18 cellular contexts compared by ENCODE assay signal in the genomic region with DNA sequence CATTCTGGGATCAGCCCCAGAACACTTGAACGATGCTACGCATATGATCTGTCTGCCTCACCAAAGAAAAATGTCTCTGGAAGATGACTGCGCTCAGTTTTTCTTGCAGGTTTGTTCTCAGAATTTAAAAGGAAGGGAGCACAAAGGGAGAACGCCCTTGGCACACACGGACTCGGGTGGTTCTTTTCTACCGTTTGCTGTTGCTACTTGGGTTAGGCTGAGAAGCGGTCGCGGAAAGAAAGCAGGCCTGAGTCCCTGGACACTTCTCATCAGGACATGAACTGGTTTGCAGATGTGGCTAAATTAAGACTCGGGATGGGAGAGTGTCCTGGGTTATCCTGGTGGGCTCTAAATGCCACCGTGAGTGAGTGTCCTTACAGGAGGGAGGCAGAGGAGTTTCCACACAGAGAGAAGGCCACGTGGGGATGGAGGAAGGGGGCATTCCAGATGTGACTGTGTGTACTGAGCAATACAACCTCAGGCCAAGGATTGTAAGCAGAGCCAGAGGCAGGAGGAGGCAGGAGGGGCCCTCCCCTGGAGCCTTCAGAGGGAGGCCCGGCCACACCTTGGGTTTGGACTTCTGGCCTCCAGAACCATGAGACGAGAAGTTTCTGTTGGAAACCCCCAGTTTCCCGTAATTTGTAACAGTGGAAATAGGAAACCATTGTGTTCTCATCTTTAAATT. TPM values are rescaled to one million over a fixed set of nuclear protein-coding genes. Genes with fewer than 3 reads are reported as not detected.
"Had no signal": no experiment of that assay in that cellular context is flagged by ENCODE, and none has a peak within 500 bp of the region (broad histone marks: within the 10 kb centered on the region; RNA-seq: fewer than 3 reads in every experiment).

No MANE protein-coding gene starts in this region.

- H3K27me3 Mint-ChIP-seq: activated naive CD4-positive, alpha-beta T cell treated with anti-CD3 and anti-CD28 coated beads, Interleukin-2, amount 50 U/mL, for 24 hours; T-cell had no signal

- ATAC-seq: T-cell had no signal

- DNase-seq: activated CD4-positive, alpha-beta T cell treated with anti-CD3 and anti-CD28 coated beads, Interleukin-2, amount 50 U/mL, for 1 hour; activated T-cell treated with anti-CD3 and anti-CD28 coated beads, Interleukin-2, amount 50 U/mL, for 1 hour; nephron progenitor cell; sigmoid colon; stimulated activated CD4-positive, alpha-beta T cell treated with anti-CD3 and anti-CD28 coated beads, Interleukin-12 subunit alpha, Interleukin-12 subunit beta, amount 100 ng/mL, for 4 hours; stimulated activated CD4-positive, alpha-beta T cell treated with anti-CD3 and anti-CD28 coated beads, Interleukin-2, amount 100 ng/mL, for 24 hours; stomach; T-cell; T-helper 9 cell had no signal

- H3K9me3 Mint-ChIP-seq: activated naive CD4-positive, alpha-beta T cell treated with anti-CD3 and anti-CD28 coated beads, Interleukin-2, amount 50 U/mL, for 24 hours; T-cell had no signal

- H3K4me1 Mint-ChIP-seq: activated naive CD4-positive, alpha-beta T cell treated with anti-CD3 and anti-CD28 coated beads, Interleukin-2, amount 50 U/mL, for 24 hours; mesothelial cell of epicardium; nephron progenitor cell; T-cell had no signal

- H3K4me3 Mint-ChIP-seq: activated naive CD4-positive, alpha-beta T cell treated with anti-CD3 and anti-CD28 coated beads, Interleukin-2, amount 50 U/mL, for 24 hours; mesothelial cell of epicardium; nephron progenitor cell; T-cell had no signal

- H3K27ac Mint-ChIP-seq: activated naive CD4-positive, alpha-beta T cell treated with anti-CD3 and anti-CD28 coated beads, Interleukin-2, amount 50 U/mL, for 24 hours; mesothelial cell of epicardium; nephron progenitor cell; T-cell had no signal

- H3K36me3 Mint-ChIP-seq: activated naive CD4-positive, alpha-beta T cell treated with anti-CD3 and anti-CD28 coated beads, Interleukin-2, amount 50 U/mL, for 24 hours; mesothelial cell of epicardium; T-cell had no signal

- H3K4me3 ChIP-seq: cardiac muscle cell, prostate gland, sigmoid colon, stomach, tibial nerve, vagina had no signal

RNA-seq across cellular contexts. Expression of a gene that starts 9.5 kb away (rescaled TPM):
- total RNA-seq: fibroblast of villous mesenchyme, kidney epithelial cell, liver, T-cell, tibial nerve, vagina had no signal
